In the genomic region with DNA sequence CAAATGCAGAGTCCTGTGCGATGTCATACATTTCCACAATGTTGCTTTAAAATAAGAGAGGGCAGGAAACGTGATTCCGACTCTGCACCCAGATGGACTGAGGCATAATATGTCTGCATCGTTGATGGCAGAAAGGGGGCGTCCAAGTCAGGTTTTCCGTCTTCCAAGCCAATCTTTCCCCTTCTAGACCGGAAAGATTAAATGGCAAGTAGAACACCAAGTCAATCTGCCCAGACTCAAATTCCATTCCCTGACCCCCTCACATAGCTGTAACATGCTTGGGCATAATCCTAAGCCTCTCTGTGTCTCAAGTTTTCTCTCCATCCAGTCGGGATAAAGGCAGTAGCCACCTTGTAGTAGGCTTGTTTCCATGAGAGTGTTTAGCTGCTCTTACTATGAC, we compare ENCODE assay signal across 1 cellular context.
TF ChIP-seq lines count a peak whose summit lies in the region.

No MANE protein-coding gene starts in this region.

TF ChIP-seq in GM23338, 12 proteins besides CTCF, POLR2A, EP300 and RAD21 (continued from another document):
- TF ChIP-seq, protein P1, sequence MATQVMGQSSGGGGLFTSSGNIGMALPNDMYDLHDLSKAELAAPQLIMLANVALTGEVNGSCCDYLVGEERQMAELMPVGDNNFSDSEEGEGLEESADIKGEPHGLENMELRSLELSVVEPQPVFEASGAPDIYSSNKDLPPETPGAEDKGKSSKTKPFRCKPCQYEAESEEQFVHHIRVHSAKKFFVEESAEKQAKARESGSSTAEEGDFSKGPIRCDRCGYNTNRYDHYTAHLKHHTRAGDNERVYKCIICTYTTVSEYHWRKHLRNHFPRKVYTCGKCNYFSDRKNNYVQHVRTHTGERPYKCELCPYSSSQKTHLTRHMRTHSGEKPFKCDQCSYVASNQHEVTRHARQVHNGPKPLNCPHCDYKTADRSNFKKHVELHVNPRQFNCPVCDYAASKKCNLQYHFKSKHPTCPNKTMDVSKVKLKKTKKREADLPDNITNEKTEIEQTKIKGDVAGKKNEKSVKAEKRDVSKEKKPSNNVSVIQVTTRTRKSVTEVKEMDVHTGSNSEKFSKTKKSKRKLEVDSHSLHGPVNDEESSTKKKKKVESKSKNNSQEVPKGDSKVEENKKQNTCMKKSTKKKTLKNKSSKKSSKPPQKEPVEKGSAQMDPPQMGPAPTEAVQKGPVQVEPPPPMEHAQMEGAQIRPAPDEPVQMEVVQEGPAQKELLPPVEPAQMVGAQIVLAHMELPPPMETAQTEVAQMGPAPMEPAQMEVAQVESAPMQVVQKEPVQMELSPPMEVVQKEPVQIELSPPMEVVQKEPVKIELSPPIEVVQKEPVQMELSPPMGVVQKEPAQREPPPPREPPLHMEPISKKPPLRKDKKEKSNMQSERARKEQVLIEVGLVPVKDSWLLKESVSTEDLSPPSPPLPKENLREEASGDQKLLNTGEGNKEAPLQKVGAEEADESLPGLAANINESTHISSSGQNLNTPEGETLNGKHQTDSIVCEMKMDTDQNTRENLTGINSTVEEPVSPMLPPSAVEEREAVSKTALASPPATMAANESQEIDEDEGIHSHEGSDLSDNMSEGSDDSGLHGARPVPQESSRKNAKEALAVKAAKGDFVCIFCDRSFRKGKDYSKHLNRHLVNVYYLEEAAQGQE (IDR thresholded peaks at IDR 0.05; ENCODE audit: unreplicated experiment): no peak
- TF ChIP-seq EZH2 (IDR thresholded peaks at IDR 0.05; ENCODE audit: low read depth, unreplicated experiment) (no peak), STAT1 (IDR thresholded peaks at IDR 0.05; ENCODE audit: unreplicated experiment) (no peak), EZH2phosphoT487 (IDR thresholded peaks at IDR 0.05; ENCODE audit: unreplicated experiment) (no peak), JUNB (IDR thresholded peaks at IDR 0.05; ENCODE audit: unreplicated experiment) (no peak), ZNF331 (CRISPR knock-in tag; IDR thresholded peaks at IDR 0.05; ENCODE audit: low read depth) (no peak), POLR2AphosphoS5 (IDR thresholded peaks at IDR 0.05; ENCODE audit: low read depth) (no peak), ZNF114 (CRISPR knock-in tag; IDR thresholded peaks at IDR 0.05) (no peak), NANOG (IDR thresholded peaks at IDR 0.05; ENCODE audit: borderline replicate concordance) (no peak)
- TF ChIP-seq, protein P2, sequence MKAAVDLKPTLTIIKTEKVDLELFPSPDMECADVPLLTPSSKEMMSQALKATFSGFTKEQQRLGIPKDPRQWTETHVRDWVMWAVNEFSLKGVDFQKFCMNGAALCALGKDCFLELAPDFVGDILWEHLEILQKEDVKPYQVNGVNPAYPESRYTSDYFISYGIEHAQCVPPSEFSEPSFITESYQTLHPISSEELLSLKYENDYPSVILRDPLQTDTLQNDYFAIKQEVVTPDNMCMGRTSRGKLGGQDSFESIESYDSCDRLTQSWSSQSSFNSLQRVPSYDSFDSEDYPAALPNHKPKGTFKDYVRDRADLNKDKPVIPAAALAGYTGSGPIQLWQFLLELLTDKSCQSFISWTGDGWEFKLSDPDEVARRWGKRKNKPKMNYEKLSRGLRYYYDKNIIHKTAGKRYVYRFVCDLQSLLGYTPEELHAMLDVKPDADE (IDR thresholded peaks at IDR 0.05): no peak
- TF ChIP-seq, protein P3, sequence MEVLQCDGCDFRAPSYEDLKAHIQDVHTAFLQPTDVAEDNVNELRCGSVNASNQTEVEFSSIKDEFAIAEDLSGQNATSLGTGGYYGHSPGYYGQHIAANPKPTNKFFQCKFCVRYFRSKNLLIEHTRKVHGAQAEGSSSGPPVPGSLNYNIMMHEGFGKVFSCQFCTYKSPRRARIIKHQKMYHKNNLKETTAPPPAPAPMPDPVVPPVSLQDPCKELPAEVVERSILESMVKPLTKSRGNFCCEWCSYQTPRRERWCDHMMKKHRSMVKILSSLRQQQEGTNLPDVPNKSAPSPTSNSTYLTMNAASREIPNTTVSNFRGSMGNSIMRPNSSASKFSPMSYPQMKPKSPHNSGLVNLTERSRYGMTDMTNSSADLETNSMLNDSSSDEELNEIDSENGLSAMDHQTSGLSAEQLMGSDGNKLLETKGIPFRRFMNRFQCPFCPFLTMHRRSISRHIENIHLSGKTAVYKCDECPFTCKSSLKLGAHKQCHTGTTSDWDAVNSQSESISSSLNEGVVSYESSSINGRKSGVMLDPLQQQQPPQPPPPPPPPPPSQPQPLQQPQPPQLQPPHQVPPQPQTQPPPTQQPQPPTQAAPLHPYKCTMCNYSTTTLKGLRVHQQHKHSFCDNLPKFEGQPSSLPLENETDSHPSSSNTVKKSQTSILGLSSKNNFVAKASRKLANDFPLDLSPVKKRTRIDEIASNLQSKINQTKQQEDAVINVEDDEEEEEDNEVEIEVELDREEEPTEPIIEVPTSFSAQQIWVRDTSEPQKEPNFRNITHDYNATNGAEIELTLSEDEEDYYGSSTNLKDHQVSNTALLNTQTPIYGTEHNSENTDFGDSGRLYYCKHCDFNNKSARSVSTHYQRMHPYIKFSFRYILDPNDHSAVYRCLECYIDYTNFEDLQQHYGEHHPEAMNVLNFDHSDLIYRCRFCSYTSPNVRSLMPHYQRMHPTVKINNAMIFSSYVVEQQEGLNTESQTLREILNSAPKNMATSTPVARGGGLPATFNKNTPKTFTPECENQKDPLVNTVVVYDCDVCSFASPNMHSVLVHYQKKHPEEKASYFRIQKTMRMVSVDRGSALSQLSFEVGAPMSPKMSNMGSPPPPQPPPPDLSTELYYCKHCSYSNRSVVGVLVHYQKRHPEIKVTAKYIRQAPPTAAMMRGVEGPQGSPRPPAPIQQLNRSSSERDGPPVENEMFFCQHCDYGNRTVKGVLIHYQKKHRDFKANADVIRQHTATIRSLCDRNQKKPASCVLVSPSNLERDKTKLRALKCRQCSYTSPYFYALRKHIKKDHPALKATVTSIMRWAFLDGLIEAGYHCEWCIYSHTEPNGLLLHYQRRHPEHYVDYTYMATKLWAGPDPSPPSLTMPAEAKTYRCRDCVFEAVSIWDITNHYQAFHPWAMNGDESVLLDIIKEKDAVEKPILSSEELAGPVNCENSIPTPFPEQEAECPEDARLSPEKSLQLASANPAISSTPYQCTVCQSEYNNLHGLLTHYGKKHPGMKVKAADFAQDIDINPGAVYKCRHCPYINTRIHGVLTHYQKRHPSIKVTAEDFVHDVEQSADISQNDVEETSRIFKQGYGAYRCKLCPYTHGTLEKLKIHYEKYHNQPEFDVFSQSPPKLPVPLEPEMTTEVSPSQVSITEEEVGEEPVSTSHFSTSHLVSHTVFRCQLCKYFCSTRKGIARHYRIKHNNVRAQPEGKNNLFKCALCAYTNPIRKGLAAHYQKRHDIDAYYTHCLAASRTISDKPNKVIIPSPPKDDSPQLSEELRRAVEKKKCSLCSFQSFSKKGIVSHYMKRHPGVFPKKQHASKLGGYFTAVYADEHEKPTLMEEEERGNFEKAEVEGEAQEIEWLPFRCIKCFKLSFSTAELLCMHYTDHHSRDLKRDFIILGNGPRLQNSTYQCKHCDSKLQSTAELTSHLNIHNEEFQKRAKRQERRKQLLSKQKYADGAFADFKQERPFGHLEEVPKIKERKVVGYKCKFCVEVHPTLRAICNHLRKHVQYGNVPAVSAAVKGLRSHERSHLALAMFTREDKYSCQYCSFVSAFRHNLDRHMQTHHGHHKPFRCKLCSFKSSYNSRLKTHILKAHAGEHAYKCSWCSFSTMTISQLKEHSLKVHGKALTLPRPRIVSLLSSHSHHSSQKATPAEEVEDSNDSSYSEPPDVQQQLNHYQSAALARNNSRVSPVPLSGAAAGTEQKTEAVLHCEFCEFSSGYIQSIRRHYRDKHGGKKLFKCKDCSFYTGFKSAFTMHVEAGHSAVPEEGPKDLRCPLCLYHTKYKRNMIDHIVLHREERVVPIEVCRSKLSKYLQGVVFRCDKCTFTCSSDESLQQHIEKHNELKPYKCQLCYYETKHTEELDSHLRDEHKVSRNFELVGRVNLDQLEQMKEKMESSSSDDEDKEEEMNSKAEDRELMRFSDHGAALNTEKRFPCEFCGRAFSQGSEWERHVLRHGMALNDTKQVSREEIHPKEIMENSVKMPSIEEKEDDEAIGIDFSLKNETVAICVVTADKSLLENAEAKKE (CRISPR knock-in tag; IDR thresholded peaks at IDR 0.05): no peak
